9 cellular contexts compared by ENCODE assay signal in genomic region chr7:137996386-137996851, GRCh38. TPM values are rescaled to one million over a fixed set of nuclear protein-coding genes. Genes with fewer than 3 reads are reported as not detected.
DNase-seq lines count a peak whose midpoint lies in the region; ATAC-seq and TF ChIP-seq lines count a peak whose summit lies in the region.
"Had no signal": no experiment of that assay in that cellular context is flagged by ENCODE, and none has a peak within 500 bp of the region (broad histone marks: within the 10 kb centered on the region; RNA-seq: fewer than 3 reads in every experiment).

No MANE protein-coding gene starts in this region.

- H3K27me3 ChIP-seq in H7 (ENCODE audit: control insufficient read depth, insufficient read depth, low read length) (no peaks in the 10 kb centered on the region), smooth muscle cell (ENCODE audit: low read depth) (no peaks in the 10 kb centered on the region)

- H3K9me3 ChIP-seq in smooth muscle cell (replicated peaks; ENCODE audit: low read depth), result no peaks in the 10 kb centered on the region

- TF ChIP-seq CTCF in foreskin fibroblast (IDR thresholded peaks at IDR 0.05; ENCODE audit: low read depth, low read length) (no peak), smooth muscle cell (IDR thresholded peaks at IDR 0.05; ENCODE audit: borderline replicate concordance, insufficient read depth, poor library complexity, severe bottlenecking) (no peak)

- H3K9ac ChIP-seq in smooth muscle cell (ENCODE audit: low read depth), result no peak overlapping the region

- H3F3A ChIP-seq in smooth muscle cell (ENCODE audit: low read depth), result peaks cover 32% of the 10 kb centered on the region

- H3K4me1 ChIP-seq in smooth muscle cell (ENCODE audit: low read depth), result peaks cover 33% of the 10 kb centered on the region

- no peaks in the 10 kb centered on the region for H3K36me3 ChIP-seq in H7 (replicated peaks; ENCODE audit: control insufficient read depth, insufficient read depth, low read length)
- H3K36me3 ChIP-seq in smooth muscle cell (ENCODE audit: low read depth), result no peaks in the 10 kb centered on the region

- peak; percentile 44 for ATAC-seq in SK-N-SH treated with all-trans-retinoic acid at 6 μM for 48 hours

- H3K4me3 ChIP-seq in H7 (ENCODE audit: insufficient read depth, low read depth, low read length) (no peak overlapping the region), foreskin fibroblast (ENCODE audit: low read depth in 1 of 2, low read length in 2 of 2) (peak overlapping the region in 1 of 2 donors; percentile 5), smooth muscle cell (no peak overlapping the region)

- peak overlapping the region; percentile 49 for H3K4me2 ChIP-seq in smooth muscle cell

- peaks cover 86% of the 10 kb centered on the region for H4K20me1 ChIP-seq in smooth muscle cell (ENCODE audit: low read depth)

- 17% methylated on average over 6 of the region's 6 CpGs for WGBS in smooth muscle cell (ENCODE audit: low lambda C conversion rate)

- H2AFZ ChIP-seq in smooth muscle cell (ENCODE audit: low read depth), result no peak overlapping the region

- H3K27ac ChIP-seq in smooth muscle cell (ENCODE audit: low read depth), result peak overlapping the region; percentile 58

- DNase-seq in H7 (peak; percentile 2), foreskin fibroblast (peak; percentile 76 to 84), smooth muscle cell (lab: John Stamatoyannopoulos, UW; ENCODE audit: unreplicated experiment) (no peak), DMS53 (lab: John Stamatoyannopoulos, UW) (no peak), DMS153 treated with DMSO at 0.1 percent for 48 hours (lab: John Stamatoyannopoulos, UW; ENCODE audit: unreplicated experiment) (no peak), hepatic stellate cell (ENCODE audit: low spot score) (no peak)
- no peak for DNase-seq in stimulated activated CD4-positive, alpha-beta T cell treated with anti-CD3 and anti-CD28 coated beads, Interleukin-1b, Interleukin-23, amount 100 ng/mL, for 48 hours
- DNase-seq: T-helper 9 cell had no signal

- peaks cover 80% of the 10 kb centered on the region for H3K79me2 ChIP-seq in smooth muscle cell (ENCODE audit: low read depth)

TF ChIP-seq in SK-N-SH treated with all-trans-retinoic acid at 6 μM for 48 hours, 23 proteins besides CTCF, POLR2A, EP300 and RAD21:
- peak; percentile 57; the same call in 1 of the 2 replicates for TF ChIP-seq RARB (CRISPR knock-in tag; IDR thresholded peaks at IDR 0.05)
- TF ChIP-seq ZFP3 (CRISPR knock-in tag; IDR thresholded peaks at IDR 0.05), result no peak
- TF ChIP-seq PPARA (CRISPR knock-in tag; IDR thresholded peaks at IDR 0.05; ENCODE audit: borderline replicate concordance), result no peak
- peak; percentile 98 for TF ChIP-seq TCF4 (CRISPR knock-in tag; IDR thresholded peaks at IDR 0.05; ENCODE audit: borderline replicate concordance)
- peak; percentile 77 for TF ChIP-seq TOX (CRISPR knock-in tag; IDR thresholded peaks at IDR 0.05; ENCODE audit: borderline replicate concordance)
- TF ChIP-seq ZNF8 (CRISPR knock-in tag; IDR thresholded peaks at IDR 0.05), result no peak
- no peak for TF ChIP-seq SNAI2 (CRISPR knock-in tag; IDR thresholded peaks at IDR 0.05)
- peak; percentile 47; the same call in 1 of the 2 replicates for TF ChIP-seq BACH2 (CRISPR knock-in tag; IDR thresholded peaks at IDR 0.05; ENCODE audit: borderline replicate concordance)
- no peak for TF ChIP-seq GLIS3 (CRISPR knock-in tag; IDR thresholded peaks at IDR 0.05)
- TF ChIP-seq PATZ1 (CRISPR knock-in tag; IDR thresholded peaks at IDR 0.05; ENCODE audit: borderline replicate concordance), result 0 out of 2 replicates have a peak, but pooled peaks have one; percentile 49
- TF ChIP-seq ARNTL (CRISPR knock-in tag; IDR thresholded peaks at IDR 0.05; ENCODE audit: borderline replicate concordance, low read depth), result no peak
- TF ChIP-seq TSHZ2 (CRISPR knock-in tag; IDR thresholded peaks at IDR 0.05), result peak; percentile 64; the same call in 1 of the 2 replicates
- no peak for TF ChIP-seq ZC3H10 (CRISPR knock-in tag; IDR thresholded peaks at IDR 0.05)
- no peak for TF ChIP-seq CSRNP3 (CRISPR knock-in tag; IDR thresholded peaks at IDR 0.05)
- no peak for TF ChIP-seq POU6F1 (CRISPR knock-in tag; IDR thresholded peaks at IDR 0.05; ENCODE audit: borderline replicate concordance, low read depth)

RNA-seq across cellular contexts. Expression of gene CREB3L2, which starts 5.5 kb away (rescaled TPM):
- 11.4 and 13.0 TPM in 2 replicates for total RNA-seq in H7 (2014; rRNA removed; shearing (Covaris generic))
- total RNA-seq in smooth muscle cell, result 46.4 and 69.1 TPM in 2 replicates
- polyA plus RNA-seq in smooth muscle cell, result 27.4 and 37.6 TPM in 2 replicates

Comparison
In these comparisons a context has a peak if more than half of its experiments do, and no peak if none do; other contexts are left out.
1. DNase-seq: peak in H7 (single experiment) and foreskin fibroblast (2 of 2); none in smooth muscle cell (single experiment), DMS53 (single experiment), DMS153 treated with DMSO at 0.1 percent for 48 hours (single experiment), stimulated activated CD4-positive, alpha-beta T cell treated with anti-CD3 and anti-CD28 coated beads, Interleukin-1b, Interleukin-23, amount 100 ng/mL, for 48 hours (single experiment) and hepatic stellate cell (single experiment).